Comparison of ENCODE assay signal across 21 cellular contexts in the genomic region with DNA sequence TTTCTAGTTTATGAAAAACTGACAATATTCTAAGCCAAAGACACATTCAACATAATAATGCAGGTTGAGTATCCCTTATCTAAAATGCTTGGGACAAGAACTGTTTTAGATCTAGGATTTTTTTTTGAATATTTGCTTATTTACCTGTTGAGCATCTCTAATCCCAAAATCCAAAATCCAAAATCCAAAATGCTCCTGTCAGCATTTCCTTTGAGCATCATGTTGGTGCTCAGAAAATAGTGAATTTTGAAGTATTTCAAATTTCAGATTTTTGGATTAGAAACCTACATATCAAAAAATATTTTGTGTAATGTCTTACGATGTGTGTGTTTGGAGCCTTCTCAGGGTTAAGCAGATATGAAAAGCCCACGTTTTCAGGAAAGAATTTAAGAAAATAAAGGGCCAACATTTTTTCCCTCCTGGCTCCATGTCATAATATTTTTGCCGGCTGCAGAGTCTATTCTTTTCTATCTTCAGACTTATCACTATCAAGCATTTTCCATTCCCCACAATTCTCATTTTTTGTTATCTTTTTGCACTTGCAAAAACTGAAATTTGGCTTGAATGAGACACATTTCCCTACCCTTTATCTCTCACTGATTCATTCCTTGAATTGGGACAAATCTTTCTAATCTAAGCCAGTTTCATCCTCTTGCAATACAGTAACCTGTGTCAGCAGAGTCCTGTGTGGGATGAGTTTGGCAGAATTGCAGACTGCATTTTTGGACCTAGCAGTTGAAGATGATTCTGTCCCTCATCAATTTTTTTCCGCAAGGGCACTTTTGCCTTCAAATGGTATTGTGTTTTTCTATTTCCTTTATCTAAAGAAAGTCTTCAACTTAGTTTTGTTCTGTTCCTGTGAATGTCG.
A peak's percentile ranks its signal among the peaks of the same experiment; 100 is the strongest.
DNase-seq lines count a peak whose midpoint lies in the region; ATAC-seq, FAIRE-seq and TF ChIP-seq lines count a peak whose summit lies in the region.
"Had no signal": no experiment of that assay in that cellular context is flagged by ENCODE, and none has a peak within 500 bp of the region (broad histone marks: within the 10 kb centered on the region; RNA-seq: fewer than 3 reads in every experiment).

No MANE protein-coding gene starts in this region.

- WGBS in K562 (ENCODE audit: insufficient coverage, low coverage, missing lambda C conversion rate) = under 1% methylated on average over 5 of the region's 5 CpGs
- WGBS in mesenchymal stem cell = 81% methylated on average over 4 of the region's 5 CpGs

- intact Hi-C loops in K562 (cut with micrococcal nuclease) = no loop called here

- H2BK120ac ChIP-seq in mesenchymal stem cell (ENCODE audit: low read depth, low read length) = no peak overlapping the region

- H2BK12ac ChIP-seq in mesenchymal stem cell (ENCODE audit: low read length in 2 of 2) = no peak overlapping the region

- H3K79me2 ChIP-seq in K562 (ENCODE audit: control insufficient read depth, insufficient read depth, low read length) = no peaks in the 10 kb centered on the region

- TF ChIP-seq POLR2A in K562 (conservative IDR thresholded peaks at IDR 0.05) = no peak

- peaks cover 28% of the 10 kb centered on the region for H3K79me1 ChIP-seq in mesenchymal stem cell (replicated peaks; ENCODE audit: low read length, poor library complexity, severe bottlenecking)

- no peak overlapping the region for H2AFZ ChIP-seq in K562 (ENCODE audit: low read depth, low read length)
- H2AFZ ChIP-seq in mesenchymal stem cell (ENCODE audit: low read depth, low read length) = no peak overlapping the region

- no peak overlapping the region for H2BK15ac ChIP-seq in mesenchymal stem cell (ENCODE audit: low read depth, poor library complexity, severe bottlenecking)

- no peak overlapping the region for H4K91ac ChIP-seq in mesenchymal stem cell (ENCODE audit: low read length)

- BruUV-seq in K562 (replicated peaks; lab: Mats Ljungman, UMichigan) = no TSS peak

- H3K18ac ChIP-seq in mesenchymal stem cell (ENCODE audit: low read depth in 1 of 2, low read length in 2 of 2) = no peak overlapping the region

- H3K27me3 ChIP-seq in cardiac muscle cell (no peaks in the 10 kb centered on the region), right atrium auricular region (no peaks in the 10 kb centered on the region), K562 (ENCODE audit: control insufficient read depth in 2 of 2, insufficient read depth in 2 of 2, low read length in 2 of 2) (peaks cover 3 to 4% of the 10 kb centered on the region in 2 experiments; a peak in 2 of 5 replicates), mesenchymal stem cell (ENCODE audit: control insufficient read depth in 1 of 2, insufficient read depth in 1 of 2, low read length in 2 of 2) (no peaks in the 10 kb centered on the region)
- H3K27me3 ChIP-seq: BLaER1 treated with 17β-estradiol and CSF1 and Interleukin-3, amounts not matched to agents 10 nM and 100 nM had no signal

- no peak for TF ChIP-seq RAD21 in K562 (CRISPR knock-in tag; conservative IDR thresholded peaks at IDR 0.05 in 1 of 2, IDR thresholded peaks at IDR 0.05 in 1 of 2)

- H3K27ac ChIP-seq in cardiac muscle cell = peak overlapping the region; percentile 97
- peak overlapping the region in 1 of 2 donors; percentile 85 for H3K27ac ChIP-seq in right atrium auricular region
- no peak overlapping the region for H3K27ac ChIP-seq in HEK293 (ENCODE audit: extremely low read depth, low read depth, low read length)
- no peak overlapping the region for H3K27ac ChIP-seq in K562 (ENCODE audit: extremely low read depth, low read depth, low read length)
- no peak overlapping the region for H3K27ac ChIP-seq in mesenchymal stem cell (ENCODE audit: low read length, poor library complexity, severe bottlenecking)
- H3K27ac ChIP-seq: 22Rv1; BLaER1 treated with 17β-estradiol and CSF1 and Interleukin-3, amounts not matched to agents 10 nM and 100 nM had no signal

- no peak overlapping the region for H3K23ac ChIP-seq in mesenchymal stem cell (ENCODE audit: low read length in 2 of 2)

- no peak overlapping the region for H4K8ac ChIP-seq in mesenchymal stem cell (ENCODE audit: low read length)

- FAIRE-seq in K562 (lab: Jason Lieb, UNC) = peak; percentile 15
- FAIRE-seq: G401.6, GM12891, GM19239, HTR-8/SVneo had no signal

- H3K4me3 ChIP-seq in cardiac muscle cell (no peak overlapping the region), right atrium auricular region (no peak overlapping the region), HEK293 (ENCODE audit: low read depth, low read length) (no peak overlapping the region), K562 (no peak overlapping the region), mesenchymal stem cell (ENCODE audit: insufficient read depth in 1 of 2, low read depth in 1 of 2, low read length in 2 of 2) (no peak overlapping the region)
- H3K4me3 ChIP-seq: BLaER1 treated with 17β-estradiol and CSF1 and Interleukin-3, amounts not matched to agents 10 nM and 100 nM; HAP-1 had no signal

- DNase-seq in cardiac muscle cell (ENCODE audit: low read depth in 1 of 2, low spot score in 1 of 2) = peak in 1 of 2 donors; percentile 59
- DNase-seq in right atrium auricular region (ENCODE audit: low spot score) = no peak
- DNase-seq in K562 (ENCODE audit: extremely low read depth in 1 of 4, low spot score in 3 of 4) = no peak
- DNase-seq in mesenchymal stem cell = no peak
- DNase-seq in activated CD4-positive, CD25-positive, alpha-beta regulatory T cell treated with anti-CD3 and anti-CD28 coated beads, Interleukin-2, amount 50 U/mL, for 72 hours = no peak
- no peak for DNase-seq in hypothalamus (lab: John Stamatoyannopoulos, UW)
- DNase-seq in islet precursor cell = no peak
- DNase-seq: CD4-positive, CD25-positive, alpha-beta regulatory T cell; DMS153; DMS79 treated with DMSO at 0.1 percent for 48 hours; EL; GOT3; HFFc6 had no signal

- TF ChIP-seq CTCF in cardiac muscle cell (IDR thresholded peaks at IDR 0.05; ENCODE audit: low read depth, low read length) (no peak), right atrium auricular region (IDR thresholded peaks at IDR 0.05) (no peak), HEK293 (tag by site-specific recombination; IDR thresholded peaks at IDR 0.05) (no peak), K562 (IDR thresholded peaks at IDR 0.05 in 2 of 3, conservative IDR thresholded peaks at IDR 0.05 in 1 of 3; ENCODE audit: insufficient read depth in 2 of 3, low read depth in 1 of 3, low read length in 3 of 3) (no peak)

- H3K4ac ChIP-seq in mesenchymal stem cell (ENCODE audit: low read depth in 1 of 2, low read length in 2 of 2) = no peak overlapping the region

- H4K20me1 ChIP-seq in K562 (replicated peaks; ENCODE audit: control insufficient read depth, insufficient read depth, low read length) = no peaks in the 10 kb centered on the region

- peaks cover 34% of the 10 kb centered on the region for H3K4me1 ChIP-seq in cardiac muscle cell (ENCODE audit: low read depth)
- peaks cover 0 to 12% of the 10 kb centered on the region in 2 donors for H3K4me1 ChIP-seq in right atrium auricular region
- no peaks in the 10 kb centered on the region for H3K4me1 ChIP-seq in HEK293 (ENCODE audit: control insufficient read depth, insufficient read depth, low read length)
- H3K4me1 ChIP-seq in K562 (replicated peaks in 1 of 2; ENCODE audit: control insufficient read depth in 2 of 2, insufficient read depth in 2 of 2, low read length in 2 of 2) = no peaks in the 10 kb centered on the region
- no peaks in the 10 kb centered on the region for H3K4me1 ChIP-seq in mesenchymal stem cell (ENCODE audit: control insufficient read depth, insufficient read depth, low read depth, low read length)
- H3K4me1 ChIP-seq: HAP-1 had no signal

- H2AK5ac ChIP-seq in mesenchymal stem cell (ENCODE audit: low read length, severe bottlenecking) = no peak overlapping the region

- H3K14ac ChIP-seq in mesenchymal stem cell (ENCODE audit: low read length in 2 of 2) = no peak overlapping the region

- H3K4me2 ChIP-seq in K562 (ENCODE audit: insufficient read depth, low read length) (no peak overlapping the region), mesenchymal stem cell (ENCODE audit: low read length, poor library complexity, severe bottlenecking) (no peak overlapping the region)
- H3K4me2 ChIP-seq: BLaER1 treated with 17β-estradiol and CSF1 and Interleukin-3, amounts not matched to agents 10 nM and 100 nM had no signal

- no peak overlapping the region for H2BK5ac ChIP-seq in mesenchymal stem cell (ENCODE audit: low read depth, low read length, poor library complexity, severe bottlenecking)

- TF ChIP-seq EP300 in K562 (IDR thresholded peaks at IDR 0.05; ENCODE audit: low read length) = no peak

- H3K9me3 ChIP-seq in cardiac muscle cell (ENCODE audit: low read depth) (no peaks in the 10 kb centered on the region), right atrium auricular region (no peaks in the 10 kb centered on the region), HEK293 (ENCODE audit: control insufficient read depth, insufficient read depth, low read depth, low read length) (no peaks in the 10 kb centered on the region), K562 (replicated peaks; ENCODE audit: control insufficient read depth, insufficient read depth, low read depth, low read length) (no peaks in the 10 kb centered on the region), mesenchymal stem cell (ENCODE audit: control insufficient read depth, low read length) (no peaks in the 10 kb centered on the region)
- H3K9me3 ChIP-seq: BLaER1 treated with 17β-estradiol and CSF1 and Interleukin-3, amounts not matched to agents 10 nM and 100 nM; HAP-1 had no signal

- POLR2A ChIA-PET in HEK293 (lab: Yijun Ruan, JAX) = no interaction called here
- POLR2A ChIA-PET in K562 (lab: Yijun Ruan, JAX) = no interaction called here

- ATAC-seq in K562 = no peak

- no peaks in the 10 kb centered on the region for H3K9me1 ChIP-seq in K562 (ENCODE audit: control insufficient read depth, insufficient read depth, low read length)

- H3K9ac ChIP-seq in K562 (ENCODE audit: insufficient read depth in 1 of 2, low read depth in 2 of 2, low read length in 2 of 2) (no peak overlapping the region), mesenchymal stem cell (ENCODE audit: low read length) (peak overlapping the region; percentile 36)
- H3K9ac ChIP-seq: BLaER1 treated with 17β-estradiol and CSF1 and Interleukin-3, amounts not matched to agents 10 nM and 100 nM had no signal

- in situ Hi-C loops in K562 (cut with MboI) = no loop called here

- H3K36me3 ChIP-seq in cardiac muscle cell (no peaks in the 10 kb centered on the region), right atrium auricular region (no peaks in the 10 kb centered on the region), HEK293 (ENCODE audit: control insufficient read depth in 2 of 2, insufficient read depth in 1 of 2, low read length in 2 of 2) (no peaks in the 10 kb centered on the region), K562 (ENCODE audit: control insufficient read depth, insufficient read depth, low read length) (no peaks in the 10 kb centered on the region), mesenchymal stem cell (ENCODE audit: control insufficient read depth in 1 of 2, insufficient read depth in 2 of 2, low read depth in 1 of 2, low read length in 2 of 2) (no peaks in the 10 kb centered on the region)
- H3K36me3 ChIP-seq: HAP-1 had no signal

- CTCF ChIA-PET in HEK293 (lab: Yijun Ruan, JAX) = no interaction called here
- CTCF ChIA-PET in K562 (lab: Yijun Ruan, JAX; ENCODE audit: low intra/inter-chr PET ratio) = no interaction called here

TF ChIP-seq in HEK293, 187 proteins besides CTCF, POLR2A, EP300 and RAD21 (continues in another document):
- peak; percentile 40; the same call in 1 of the 2 replicates for TF ChIP-seq ZNF10 (tag by site-specific recombination; IDR thresholded peaks at IDR 0.05)
